ENCODE assay signal across 21 cellular contexts in the genomic region with DNA sequence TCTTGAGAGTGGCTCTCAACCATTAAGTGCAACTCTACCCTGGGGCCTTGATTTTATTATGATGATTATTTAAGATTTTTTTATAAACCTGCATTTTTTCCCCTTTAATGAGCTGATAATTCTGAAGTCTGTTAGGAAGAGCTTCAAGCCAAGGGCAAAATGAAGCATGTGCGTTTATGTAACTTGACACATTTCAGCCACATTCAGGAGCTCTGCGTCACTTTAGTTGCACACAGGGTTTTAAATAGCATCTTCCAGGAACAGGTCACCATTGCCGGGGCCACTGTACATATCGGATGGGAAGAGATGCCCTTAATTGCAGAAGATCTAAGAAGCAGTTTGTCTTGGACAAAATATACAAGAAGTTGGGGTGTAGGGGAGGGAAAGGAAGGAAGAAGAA.
A peak's percentile ranks its signal among the peaks of the same experiment; 100 is the strongest.
DNase-seq lines count a peak whose midpoint lies in the region; ATAC-seq and TF ChIP-seq lines count a peak whose summit lies in the region.
"Had no signal": no experiment of that assay in that cellular context is flagged by ENCODE, and none has a peak within 500 bp of the region (broad histone marks: within the 10 kb centered on the region; RNA-seq: fewer than 3 reads in every experiment).

No MANE protein-coding gene starts in this region.

- H3K4me3 ChIP-seq in smooth muscle cell = no peak overlapping the region
- H3K4me3 ChIP-seq: BLaER1, GM23338, HAP-1, SJSA1 had no signal

- no peaks in the 10 kb centered on the region for H3K4me1 ChIP-seq in smooth muscle cell (ENCODE audit: low read depth)
- H3K4me1 ChIP-seq: HAP-1, SJSA1 had no signal

- no peak overlapping the region for H2AFZ ChIP-seq in smooth muscle cell (ENCODE audit: low read depth)
- H2AFZ ChIP-seq: GM23338 had no signal

- H3K9me3 ChIP-seq in smooth muscle cell (replicated peaks; ENCODE audit: low read depth) = no peaks in the 10 kb centered on the region
- H3K9me3 ChIP-seq: BLaER1, HAP-1, SJSA1 had no signal

- peak overlapping the region in 1 of 2 donors; percentile 88 for H3K4me3 Mint-ChIP-seq in CD14-positive monocyte
- H3K4me3 Mint-ChIP-seq in HFFc6 = no peak overlapping the region
- no peak overlapping the region for H3K4me3 Mint-ChIP-seq in brain
- H3K4me3 Mint-ChIP-seq in stimulated activated effector memory CD8-positive, alpha-beta T cell treated with anti-CD3 and anti-CD28 coated beads, Interleukin-12 subunit alpha, Interleukin-12 subunit beta, amount 100 ng/mL, for 72 hours = no peak overlapping the region
- H3K4me3 Mint-ChIP-seq: GM23338 had no signal

- H3K4me2 ChIP-seq in smooth muscle cell = no peak overlapping the region
- H3K4me2 ChIP-seq: BLaER1, GM23338 had no signal

- H3K9me3 Mint-ChIP-seq in CD14-positive monocyte = peaks cover 0 to 6% (median 0%) of the 10 kb centered on the region in 7 donors
- H3K9me3 Mint-ChIP-seq in HFFc6 = no peaks in the 10 kb centered on the region
- peaks cover 0 to 4% (median 0%) of the 10 kb centered on the region in 5 experiments for H3K9me3 Mint-ChIP-seq in brain
- no peaks in the 10 kb centered on the region for H3K9me3 Mint-ChIP-seq in stimulated activated effector memory CD8-positive, alpha-beta T cell treated with anti-CD3 and anti-CD28 coated beads, Interleukin-12 subunit alpha, Interleukin-12 subunit beta, amount 100 ng/mL, for 72 hours
- H3K9me3 Mint-ChIP-seq: CD8-positive, alpha-beta memory T cell; GM23338 had no signal

- intact Hi-C loops in CD14-positive monocyte (cut with micrococcal nuclease) = loop anchor here (5.0 to 10.0 kb wide), 3 partner anchors 68 to 181 kb away; no protein-coding TSS in a partner anchor

- no peaks in the 10 kb centered on the region for H3K79me2 ChIP-seq in smooth muscle cell (ENCODE audit: low read depth)

- no peaks in the 10 kb centered on the region for H3K27me3 ChIP-seq in smooth muscle cell (ENCODE audit: low read depth)
- H3K27me3 ChIP-seq: BLaER1, SJSA1 had no signal

- H3K27ac Mint-ChIP-seq in CD14-positive monocyte (peak overlapping the region in 4 of 7 donors; percentile 40 to 96 (median 62)), HFFc6 (no peak overlapping the region), brain (peak overlapping the region in 3 of 5 experiments; percentile 20 to 94 (median 80))
- peak overlapping the region; percentile 66 for H3K27ac Mint-ChIP-seq in stimulated activated effector memory CD8-positive, alpha-beta T cell treated with anti-CD3 and anti-CD28 coated beads, Interleukin-12 subunit alpha, Interleukin-12 subunit beta, amount 100 ng/mL, for 72 hours
- H3K27ac Mint-ChIP-seq: GM23338 had no signal

- H3K9ac ChIP-seq in smooth muscle cell (ENCODE audit: low read depth) = no peak overlapping the region
- H3K9ac ChIP-seq: BLaER1 had no signal

- peaks cover 53% of the 10 kb centered on the region for H3K4me1 Mint-ChIP-seq in CD14-positive monocyte
- peaks cover 3% of the 10 kb centered on the region for H3K4me1 Mint-ChIP-seq in HFFc6 (ENCODE audit: low read depth)
- peaks cover 50% of the 10 kb centered on the region for H3K4me1 Mint-ChIP-seq in brain
- peaks cover 27% of the 10 kb centered on the region for H3K4me1 Mint-ChIP-seq in stimulated activated effector memory CD8-positive, alpha-beta T cell treated with anti-CD3 and anti-CD28 coated beads, Interleukin-12 subunit alpha, Interleukin-12 subunit beta, amount 100 ng/mL, for 72 hours
- H3K4me1 Mint-ChIP-seq: GM23338 had no signal

- peaks cover 3% of the 10 kb centered on the region for H3F3A ChIP-seq in smooth muscle cell (ENCODE audit: low read depth)

- no peaks in the 10 kb centered on the region for H3K36me3 Mint-ChIP-seq in CD14-positive monocyte
- H3K36me3 Mint-ChIP-seq in HFFc6 (ENCODE audit: low read depth) = peaks cover 6% of the 10 kb centered on the region; the same call in 1 of the 2 replicates
- H3K36me3 Mint-ChIP-seq in brain = peaks cover 65% of the 10 kb centered on the region
- H3K36me3 Mint-ChIP-seq in stimulated activated effector memory CD8-positive, alpha-beta T cell treated with anti-CD3 and anti-CD28 coated beads, Interleukin-12 subunit alpha, Interleukin-12 subunit beta, amount 100 ng/mL, for 72 hours = no peaks in the 10 kb centered on the region

- H3K27me3 Mint-ChIP-seq in CD14-positive monocyte (ENCODE audit: low read depth in 3 of 3) = peaks cover 6 to 11% (median 11%) of the 10 kb centered on the region in 3 donors
- H3K27me3 Mint-ChIP-seq in HFFc6 (ENCODE audit: insufficient read depth) = peaks cover under 1% of the 10 kb centered on the region
- no peaks in the 10 kb centered on the region for H3K27me3 Mint-ChIP-seq in brain

- no peak for DNase-seq in CD14-positive monocyte (ENCODE audit: low spot score)
- DNase-seq in HFFc6 = peak; percentile 18
- no peak for DNase-seq in stimulated activated effector memory CD8-positive, alpha-beta T cell treated with anti-CD3 and anti-CD28 coated beads, Interleukin-12 subunit alpha, Interleukin-12 subunit beta, amount 100 ng/mL, for 72 hours (ENCODE audit: low spot score in 2 of 2)
- DNase-seq in glomerular visceral epithelial cell (ENCODE audit: extremely low spot score) = no peak
- DNase-seq in activated CD8-positive, alpha-beta memory T cell treated with anti-CD3 and anti-CD28 coated beads, Interleukin-2, amount 50 U/mL, for 48 hours = no peak
- DNase-seq in smooth muscle cell (lab: John Stamatoyannopoulos, UW; ENCODE audit: unreplicated experiment) = no peak
- DNase-seq: Calu3; CD8-positive, alpha-beta memory T cell; GDM1; NCI-H1417; NCI-H1694 treated with DMSO at 0.1 percent for 48 hours; NCI-H2081 treated with DMSO at 0.1 percent for 48 hours; NCI-H2171 treated with DMSO at 0.1 percent for 48 hours; NCI-H446; NCI-H526 had no signal

- H3K36me3 ChIP-seq in smooth muscle cell (ENCODE audit: low read depth) = no peaks in the 10 kb centered on the region
- H3K36me3 ChIP-seq: BLaER1, HAP-1, SJSA1 had no signal

- TF ChIP-seq CTCF in CD14-positive monocyte (IDR thresholded peaks at IDR 0.05) (no peak), HFFc6 (IDR thresholded peaks at IDR 0.05) (no peak), brain (conservative IDR thresholded peaks at IDR 0.05) (no peak), smooth muscle cell (IDR thresholded peaks at IDR 0.05; ENCODE audit: borderline replicate concordance, insufficient read depth, poor library complexity, severe bottlenecking) (no peak)

- H3K27ac ChIP-seq in smooth muscle cell (ENCODE audit: low read depth) = no peak overlapping the region
- H3K27ac ChIP-seq: BLaER1, SJSA1 had no signal

- ATAC-seq in stimulated activated effector memory CD8-positive, alpha-beta T cell treated with anti-CD3 and anti-CD28 coated beads, Interleukin-12 subunit alpha, Interleukin-12 subunit beta, amount 100 ng/mL, for 72 hours = no peak
- ATAC-seq: Right ventricle myocardium inferior had no signal

- WGBS in smooth muscle cell (ENCODE audit: low lambda C conversion rate) = 94% methylated on average over 4 of the region's 4 CpGs

- H4K20me1 ChIP-seq in smooth muscle cell (ENCODE audit: low read depth) = peaks cover 4% of the 10 kb centered on the region
- H4K20me1 ChIP-seq: BLaER1 had no signal
